In the genomic region with DNA sequence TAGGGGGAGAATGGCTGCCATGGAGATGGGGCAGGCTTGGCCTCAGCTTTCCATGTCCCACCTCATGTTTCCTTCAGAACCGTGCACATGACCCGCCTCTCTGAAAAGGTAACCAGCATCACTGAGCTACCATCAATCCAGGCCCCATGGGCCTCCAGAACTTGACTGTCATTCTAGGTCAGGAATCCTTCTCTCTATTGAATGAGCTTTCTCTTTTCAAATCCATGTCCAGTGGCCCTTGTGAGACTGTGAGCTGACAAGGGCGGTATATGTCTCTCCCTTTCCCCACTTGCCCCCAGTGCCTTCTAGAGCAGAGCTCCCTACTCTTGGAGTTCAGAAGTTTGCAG, we compare ENCODE assay signal across 12 cellular contexts. TPM values are rescaled to one million over a fixed set of nuclear protein-coding genes. Genes with fewer than 3 reads are reported as not detected.
A peak's percentile ranks its signal among the peaks of the same experiment; 100 is the strongest.
DNase-seq lines count a peak whose midpoint lies in the region; ATAC-seq and TF ChIP-seq lines count a peak whose summit lies in the region.
"Had no signal": no experiment of that assay in that cellular context is flagged by ENCODE, and none has a peak within 500 bp of the region (broad histone marks: within the 10 kb centered on the region; RNA-seq: fewer than 3 reads in every experiment).

No MANE protein-coding gene starts in this region.

- H3K9me3 ChIP-seq in Peyer's patch (no peaks in the 10 kb centered on the region), muscle layer of duodenum (ENCODE audit: control insufficient read depth in 1 of 2, low read length in 2 of 2) (no peaks in the 10 kb centered on the region), thymus (ENCODE audit: control insufficient read depth) (no peaks in the 10 kb centered on the region)

- no peak overlapping the region for H3K4me3 Mint-ChIP-seq in activated T-cell treated with anti-CD3 and anti-CD28 coated beads, Interleukin-2, amount 50 U/mL, for 4 hours
- H3K4me3 Mint-ChIP-seq: T-cell had no signal

- H3K9me3 Mint-ChIP-seq in activated T-cell treated with anti-CD3 and anti-CD28 coated beads, Interleukin-2, amount 50 U/mL, for 4 hours, result no peaks in the 10 kb centered on the region
- H3K9me3 Mint-ChIP-seq: T-cell had no signal

- H3K27me3 Mint-ChIP-seq in activated T-cell treated with anti-CD3 and anti-CD28 coated beads, Interleukin-2, amount 50 U/mL, for 4 hours (ENCODE audit: low read depth), result no peaks in the 10 kb centered on the region
- H3K27me3 Mint-ChIP-seq: T-cell had no signal

- ATAC-seq in activated T-cell treated with anti-CD3 and anti-CD28 coated beads, Interleukin-2, amount 50 U/mL, for 4 hours, result no peak
- no peak for ATAC-seq in HG03342 (IDR thresholded peaks at IDR 0.05; ENCODE audit: unreplicated experiment)
- ATAC-seq: T-cell had no signal

- H3K36me3 ChIP-seq in Peyer's patch, result no peaks in the 10 kb centered on the region
- peaks cover 11 to 14% of the 10 kb centered on the region in 2 donors for H3K36me3 ChIP-seq in muscle layer of duodenum (ENCODE audit: control insufficient read depth in 1 of 2, insufficient read depth in 2 of 2, low read length in 2 of 2)
- H3K36me3 ChIP-seq in thymus (ENCODE audit: control insufficient read depth, insufficient read depth), result no peaks in the 10 kb centered on the region

- TF ChIP-seq CTCF in Peyer's patch (IDR thresholded peaks at IDR 0.05) (no peak), coronary artery (IDR thresholded peaks at IDR 0.05) (no peak)

- DNase-seq in Peyer's patch, result no peak
- DNase-seq in coronary artery (ENCODE audit: low spot score), result no peak
- DNase-seq in activated CD4-positive, alpha-beta T cell treated with anti-CD3 and anti-CD28 coated beads, Interleukin-2, amount 50 U/mL, for 48 hours, result no peak
- no peak for DNase-seq in activated T-cell treated with anti-CD3 and anti-CD28 coated beads, Interleukin-2, amount 50 U/mL, for 4 hours
- no peak for DNase-seq in ecto neural progenitor cell (ENCODE audit: low spot score)
- DNase-seq: activated CD8-positive, alpha-beta memory T cell treated with anti-CD3 and anti-CD28 coated beads, Interleukin-2, amount 50 U/mL, for 4 hours; kidney glomerular epithelial cell; T-cell had no signal

- H3K27me3 ChIP-seq in Peyer's patch (no peaks in the 10 kb centered on the region), muscle layer of duodenum (ENCODE audit: low read depth, low read length) (no peaks in the 10 kb centered on the region), thymus (ENCODE audit: control insufficient read depth, insufficient read depth) (no peaks in the 10 kb centered on the region)

- H3K27ac ChIP-seq in Peyer's patch (peak overlapping the region; percentile 83 to 96 (median 92)), coronary artery (peak overlapping the region; percentile 96 to 100), muscle layer of duodenum (ENCODE audit: low read length) (peak overlapping the region; percentile 97), thymus (ENCODE audit: low read depth) (peak overlapping the region; percentile 21)

- H3K36me3 Mint-ChIP-seq in activated T-cell treated with anti-CD3 and anti-CD28 coated beads, Interleukin-2, amount 50 U/mL, for 4 hours (ENCODE audit: insufficient read depth), result peaks cover 2% of the 10 kb centered on the region
- H3K36me3 Mint-ChIP-seq: T-cell had no signal

- TF ChIP-seq POLR2A in Peyer's patch (IDR thresholded peaks at IDR 0.05), result no peak

- H3K4me3 ChIP-seq in Peyer's patch (peak overlapping the region in 1 of 4 donors; percentile 9), coronary artery (peak overlapping the region; percentile 58), muscle layer of duodenum (ENCODE audit: low read depth in 1 of 2, low read length in 2 of 2) (peak overlapping the region in 1 of 2 donors; percentile 86), thymus (ENCODE audit: low read length) (no peak overlapping the region)
- H3K4me3 ChIP-seq: skin epidermis had no signal

- H3K4me1 Mint-ChIP-seq in activated T-cell treated with anti-CD3 and anti-CD28 coated beads, Interleukin-2, amount 50 U/mL, for 4 hours (ENCODE audit: low read depth), result peaks cover 32% of the 10 kb centered on the region

- 91% methylated on average over 3 of the region's 3 CpGs for WGBS in thymus

- H3K4me1 ChIP-seq in Peyer's patch, result peaks cover 3 to 77% (median 3%) of the 10 kb centered on the region in 4 donors
- peaks cover 33 to 52% of the 10 kb centered on the region in 2 donors for H3K4me1 ChIP-seq in muscle layer of duodenum (ENCODE audit: control insufficient read depth in 1 of 2, insufficient read depth in 2 of 2, low read length in 2 of 2)
- H3K4me1 ChIP-seq in thymus (ENCODE audit: control insufficient read depth, insufficient read depth, low read length), result peaks cover 11% of the 10 kb centered on the region

RNA-seq across cellular contexts. Expression of a gene that starts 4.4 kb away (rescaled TPM):
- 100 to 1,000 TPM; 139 to 306 (median 160) TPM for total RNA-seq in Peyer's patch
- 170 TPM for polyA plus RNA-seq in thymus
- 10 to 100 TPM; 51.5 to 54.3 (median 52.4) TPM for total RNA-seq in activated T-cell treated with anti-CD3 and anti-CD28 coated beads, Interleukin-2, amount 50 U/mL, for 4 hours

RNA-seq across cellular contexts. Expression of a gene that starts 33.5 kb away (rescaled TPM):
- 10 to 100 TPM in 1 of 4 donors, 1 to 10 TPM in 3; 4.4 to 43.7 (median 5.2) TPM for total RNA-seq in Peyer's patch
- 31.7 TPM for polyA plus RNA-seq in thymus
- 1 to 10 TPM; 1.4 to 4.1 (median 3.4) TPM for total RNA-seq in activated T-cell treated with anti-CD3 and anti-CD28 coated beads, Interleukin-2, amount 50 U/mL, for 4 hours

RNA-seq across cellular contexts. Expression of a gene that starts 36.4 kb away (rescaled TPM):
- total RNA-seq in Peyer's patch, result 10 to 100 TPM in 3 of 4 donors, 1 to 10 TPM in 1; 6.7 to 47.9 (median 14.9) TPM
- 3.4 TPM for polyA plus RNA-seq in thymus
- 1 to 10 TPM in 2 of 3 donors, under 1 TPM in 1; 0.81 to 1.3 (median 1.1) TPM for total RNA-seq in activated T-cell treated with anti-CD3 and anti-CD28 coated beads, Interleukin-2, amount 50 U/mL, for 4 hours

Comparison
In these comparisons a context has a peak if more than half of its experiments do, and no peak if none do; other contexts are left out.
1. H3K27ac ChIP-seq: peak in every context shown above with its lines; median percentile 98 in coronary artery; 97 in muscle layer of duodenum; 92 in Peyer's patch; 21 in thymus.